23 cellular contexts compared by ENCODE assay signal in genomic region chr14:37320106-37320505, GRCh38.
DNase-seq lines count a peak whose midpoint lies in the region; ATAC-seq, FAIRE-seq and TF ChIP-seq lines count a peak whose summit lies in the region.
"Had no signal": no experiment of that assay in that cellular context is flagged by ENCODE, and none has a peak within 500 bp of the region (broad histone marks: within the 10 kb centered on the region; RNA-seq: fewer than 3 reads in every experiment).

No MANE protein-coding gene starts in this region.

- H3K27ac ChIP-seq in PC-3 (ENCODE audit: low read length), result no peak overlapping the region
- H3K27ac ChIP-seq in neural progenitor cell, result peak overlapping the region; percentile 2

- H2AFZ ChIP-seq in PC-3 (ENCODE audit: low read length) (no peak overlapping the region), neural progenitor cell (replicated peaks) (no peak overlapping the region)
- H2AFZ ChIP-seq: GM23338 had no signal

- H3K79me2 ChIP-seq in PC-3 (ENCODE audit: low read length) (no peaks in the 10 kb centered on the region), neural progenitor cell (ENCODE audit: low read depth) (no peaks in the 10 kb centered on the region)

- H3K36me3 ChIP-seq in PC-3 (ENCODE audit: low read depth, low read length) (no peaks in the 10 kb centered on the region), bronchial epithelial cell (ENCODE audit: control insufficient read depth, insufficient read depth, low read length) (no peaks in the 10 kb centered on the region), neural progenitor cell (no peaks in the 10 kb centered on the region)
- H3K36me3 ChIP-seq: BE2C had no signal

- no peaks in the 10 kb centered on the region for H3K4me1 Mint-ChIP-seq in neural progenitor cell
- H3K4me1 Mint-ChIP-seq in endothelial cell (ENCODE audit: unreplicated experiment), result no peaks in the 10 kb centered on the region
- H3K4me1 Mint-ChIP-seq: CD4-positive, CD25-positive, alpha-beta regulatory T cell; CD8-positive, alpha-beta memory T cell; IgD-negative memory B cell had no signal

- H3K27ac Mint-ChIP-seq in neural progenitor cell (no peak overlapping the region), endothelial cell (ENCODE audit: unreplicated experiment) (no peak overlapping the region)
- H3K27ac Mint-ChIP-seq: CD4-positive, CD25-positive, alpha-beta regulatory T cell; CD8-positive, alpha-beta memory T cell; GM23338; HFFc6; IgD-negative memory B cell had no signal

- H4K20me1 ChIP-seq in PC-3 (ENCODE audit: low read length), result no peaks in the 10 kb centered on the region
- no peaks in the 10 kb centered on the region for H4K20me1 ChIP-seq in neural progenitor cell (ENCODE audit: low read depth)

- no peaks in the 10 kb centered on the region for H3K9me3 ChIP-seq in PC-3 (ENCODE audit: low read length)
- no peaks in the 10 kb centered on the region for H3K9me3 ChIP-seq in neural progenitor cell (ENCODE audit: low read depth)
- H3K9me3 ChIP-seq: BE2C had no signal

- no peak for FAIRE-seq in bronchial epithelial cell (lab: Jason Lieb, UNC)
- FAIRE-seq: A204.1, D721Med, GM12891, GM19239, H54, HTR-8/SVneo had no signal

- DNase-seq in PC-3, result peak; percentile 70
- peak; percentile 40 for DNase-seq in bronchial epithelial cell (ENCODE audit: low read depth)
- peak; percentile 3 for DNase-seq in fibroblast of gingiva (ENCODE audit: low read depth)
- DNase-seq in neural progenitor cell (ENCODE audit: low spot score), result no peak
- no peak for DNase-seq in posterior cingulate gyrus
- no peak for DNase-seq in D341Med (ENCODE audit: low spot score)
- no peak for DNase-seq in endothelial cell (ENCODE audit: low spot score)
- DNase-seq: ACHN; BE2C; C1 segment of cervical spinal cord; CD4-positive, CD25-positive, alpha-beta regulatory T cell; CD8-positive, alpha-beta memory T cell; COR-L47; HFFc6 had no signal

- H3K4me1 ChIP-seq in PC-3 (ENCODE audit: insufficient read depth, low read length) (peaks cover 18% of the 10 kb centered on the region), neural progenitor cell (no peaks in the 10 kb centered on the region)
- H3K4me1 ChIP-seq: BE2C had no signal

- no peak overlapping the region for H3K4me3 ChIP-seq in PC-3 (ENCODE audit: low read length)
- H3K4me3 ChIP-seq in bronchial epithelial cell (ENCODE audit: low read depth, low read length), result no peak overlapping the region
- no peak overlapping the region for H3K4me3 ChIP-seq in neural progenitor cell
- H3K4me3 ChIP-seq: GM23338 had no signal

- H3K27me3 ChIP-seq in PC-3 (ENCODE audit: low read length) (no peaks in the 10 kb centered on the region), bronchial epithelial cell (ENCODE audit: control insufficient read depth, insufficient read depth, low read length) (no peaks in the 10 kb centered on the region), neural progenitor cell (no peaks in the 10 kb centered on the region)
- H3K27me3 ChIP-seq: BE2C had no signal

- TF ChIP-seq CTCF in PC-3 (conservative IDR thresholded peaks at IDR 0.05; ENCODE audit: low read depth, low read length), result no peak
- no peak for TF ChIP-seq CTCF in bronchial epithelial cell (IDR thresholded peaks at IDR 0.05; ENCODE audit: insufficient read depth, low read length, severe bottlenecking)
- no peak for TF ChIP-seq CTCF in neural progenitor cell (IDR thresholded peaks at IDR 0.05)
- TF ChIP-seq CTCF in endothelial cell (IDR thresholded peaks at IDR 0.05; ENCODE audit: unreplicated experiment), result no peak

- no peak overlapping the region for H3K9ac ChIP-seq in PC-3 (ENCODE audit: low read length)
- no peak overlapping the region for H3K9ac ChIP-seq in neural progenitor cell

- H3K9me2 ChIP-seq in PC-3 (replicated peaks; ENCODE audit: low read length), result no peaks in the 10 kb centered on the region

- H3K9me3 Mint-ChIP-seq in neural progenitor cell (no peaks in the 10 kb centered on the region), endothelial cell (ENCODE audit: unreplicated experiment) (no peaks in the 10 kb centered on the region)
- H3K9me3 Mint-ChIP-seq: GM23338, HFFc6 had no signal

- intact Hi-C loops in PC-3 (cut with micrococcal nuclease) (loop anchor here (1.0 to 2.0 kb wide), 2 partner anchors 9 to 117 kb away; no protein-coding TSS in a partner anchor), posterior cingulate gyrus (cut with DNase I) (no loop called here)

- peak; percentile 92 for ATAC-seq in PC-3
- ATAC-seq: GM23338, HCT116 had no signal

- no peak overlapping the region for H3K4me3 Mint-ChIP-seq in neural progenitor cell
- H3K4me3 Mint-ChIP-seq in endothelial cell (ENCODE audit: unreplicated experiment), result no peak overlapping the region
- H3K4me3 Mint-ChIP-seq: CD4-positive, CD25-positive, alpha-beta regulatory T cell; CD8-positive, alpha-beta memory T cell; GM23338; HFFc6; IgD-negative memory B cell had no signal

- POLR2A ChIA-PET in PC-3 (lab: Charles Lee; ENCODE audit: unreplicated experiment), result interaction anchor here (0.6 to 0.7 kb wide), 2 partner anchors 9 to 16 kb away, joined by 3 to 4 read pairs; no protein-coding TSS in a partner anchor

- H3K4me2 ChIP-seq in PC-3 (ENCODE audit: low read length), result peak overlapping the region; percentile 15
- no peak overlapping the region for H3K4me2 ChIP-seq in neural progenitor cell
- H3K4me2 ChIP-seq: GM23338 had no signal

- no peaks in the 10 kb centered on the region for H3F3A ChIP-seq in PC-3 (ENCODE audit: low read length, unreplicated experiment)
- H3F3A ChIP-seq in neural progenitor cell (ENCODE audit: low read depth), result no peaks in the 10 kb centered on the region

- H3K27me3 Mint-ChIP-seq in neural progenitor cell (ENCODE audit: insufficient read depth, low read depth) (no peaks in the 10 kb centered on the region), endothelial cell (ENCODE audit: unreplicated experiment) (no peaks in the 10 kb centered on the region)
- H3K27me3 Mint-ChIP-seq: CD4-positive, CD25-positive, alpha-beta regulatory T cell; CD8-positive, alpha-beta memory T cell; IgD-negative memory B cell had no signal

- no TSS peak for BruUV-seq in PC-3 (replicated peaks; lab: Mats Ljungman, UMichigan)

- CTCF ChIA-PET in PC-3 (lab: Charles Lee), result no interaction called here

- H3K36me3 Mint-ChIP-seq in neural progenitor cell (peaks cover 2% of the 10 kb centered on the region), endothelial cell (ENCODE audit: low read depth, unreplicated experiment) (no peaks in the 10 kb centered on the region)
- H3K36me3 Mint-ChIP-seq: CD4-positive, CD25-positive, alpha-beta regulatory T cell; CD8-positive, alpha-beta memory T cell; IgD-negative memory B cell had no signal

Comparison
In these comparisons a context has a peak if more than half of its experiments do, and no peak if none do; other contexts are left out.
1. DNase-seq: peak in PC-3 (single experiment), bronchial epithelial cell (single experiment) and fibroblast of gingiva (single experiment); none in neural progenitor cell (single experiment), posterior cingulate gyrus (0 of 10), D341Med (single experiment) and endothelial cell (single experiment).